ENCODE assay signal across 28 cellular contexts in the genomic region with DNA sequence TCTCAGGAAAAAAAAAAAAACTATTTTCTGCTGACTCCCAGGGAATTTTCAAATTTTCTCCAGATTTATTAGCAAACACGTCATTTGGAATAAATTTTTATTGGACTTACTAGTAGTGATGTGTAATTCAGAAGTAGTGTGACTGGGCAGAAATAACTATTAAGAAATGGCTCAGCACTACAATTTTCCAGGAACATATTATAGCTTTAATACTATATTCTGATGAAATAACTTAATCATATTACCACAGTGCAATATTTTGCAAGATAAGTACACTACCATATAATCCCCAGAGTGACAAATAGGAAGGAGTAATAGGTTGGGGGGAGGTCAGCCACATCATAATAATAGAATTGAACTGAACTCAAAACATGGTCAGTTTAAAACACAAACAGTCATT. TPM values are rescaled to one million over a fixed set of nuclear protein-coding genes. Genes with fewer than 3 reads are reported as not detected.
A peak's percentile ranks its signal among the peaks of the same experiment; 100 is the strongest.
DNase-seq lines count a peak whose midpoint lies in the region; ATAC-seq and TF ChIP-seq lines count a peak whose summit lies in the region.
"Had no signal": no experiment of that assay in that cellular context is flagged by ENCODE, and none has a peak within 500 bp of the region (broad histone marks: within the 10 kb centered on the region; RNA-seq: fewer than 3 reads in every experiment).

No MANE protein-coding gene starts in this region.

- 4 to 7% methylated on average over 1 of the region's 1 CpG for WGBS in GM23248 (ENCODE audit: low coverage in 1 of 2, low lambda C conversion rate in 2 of 2, missing lambda C conversion rate in 2 of 2), 2 experiments

- POLR2A ChIA-PET in A673 (lab: Charles Lee; ENCODE audit: low non-redundant PET) = interaction anchor here (0.7 kb wide), 1 partner anchor 1650 kb away, joined by 4 read pairs; no protein-coding TSS in a partner anchor

- no peaks in the 10 kb centered on the region for H3K36me3 ChIP-seq in A673 (ENCODE audit: insufficient read depth, low read length, poor library complexity, severe bottlenecking)
- H3K36me3 ChIP-seq in GM23248 (ENCODE audit: low read depth) = no peaks in the 10 kb centered on the region
- no peaks in the 10 kb centered on the region for H3K36me3 ChIP-seq in left lung
- no peaks in the 10 kb centered on the region for H3K36me3 ChIP-seq in Peyer's patch
- H3K36me3 ChIP-seq: brain microvascular endothelial cell, gastroesophageal sphincter, neutrophil, prostate gland, thoracic aorta, vagina had no signal

- CTCF ChIA-PET in A673 (lab: Charles Lee) = interaction anchor here (0.7 kb wide), 1 partner anchor 1070 kb away, joined by 3 read pairs; no protein-coding TSS in a partner anchor

- TF ChIP-seq CTCF in A673 (conservative IDR thresholded peaks at IDR 0.05; ENCODE audit: low read depth, low read length) (no peak), cardiac fibroblast (IDR thresholded peaks at IDR 0.05; ENCODE audit: low read depth, low read length) (no peak), left lung (IDR thresholded peaks at IDR 0.05) (no peak), Peyer's patch (IDR thresholded peaks at IDR 0.05) (no peak)

- no peak overlapping the region for H3K9ac ChIP-seq in GM23248

- ATAC-seq in left lung = peak; percentile 35
- no peak for ATAC-seq in left colon
- ATAC-seq: activated naive CD8-positive, alpha-beta T cell treated with anti-CD3 and anti-CD28 coated beads, Interleukin-2, amount 50 U/mL, for 24 hours; gastroesophageal sphincter; left ventricle myocardium superior had no signal

- peaks cover 20% of the 10 kb centered on the region; the same call in 1 of the 2 replicates for H3F3A ChIP-seq in GM23248 (ENCODE audit: insufficient read depth)

- H3K9me3 ChIP-seq in A673 (ENCODE audit: low read depth, low read length, poor library complexity, severe bottlenecking) (no peaks in the 10 kb centered on the region), GM23248 (ENCODE audit: low read depth) (no peaks in the 10 kb centered on the region), left lung (peaks cover 0 to 9% of the 10 kb centered on the region in 2 donors), Peyer's patch (no peaks in the 10 kb centered on the region)
- H3K9me3 ChIP-seq: gastroesophageal sphincter, neutrophil, prostate gland, thoracic aorta, vagina had no signal

- H2AFZ ChIP-seq in GM23248 = no peak overlapping the region

- H3K4me3 ChIP-seq in A673 (ENCODE audit: low read depth, low read length, poor library complexity, severe bottlenecking) (peak overlapping the region; percentile 39), GM23248 (no peak overlapping the region), cardiac fibroblast (replicated peaks in 1 of 2; ENCODE audit: low read depth in 2 of 2, low read length in 2 of 2) (no peak overlapping the region), left lung (no peak overlapping the region), Peyer's patch (no peak overlapping the region)
- H3K4me3 ChIP-seq: gastroesophageal sphincter, prostate gland, thoracic aorta, vagina had no signal

- no peaks in the 10 kb centered on the region for H4K20me1 ChIP-seq in GM23248 (ENCODE audit: insufficient read depth)

- intact Hi-C loops in A673 (cut with micrococcal nuclease; ENCODE audit: unreplicated experiment) = no loop called here
- intact Hi-C loops in left lung (cut with DNase I) = no loop called here
- intact Hi-C loops in left colon (cut with DNase I, micrococcal nuclease) = no loop called here

- TF ChIP-seq POLR2A in Peyer's patch (IDR thresholded peaks at IDR 0.05) = no peak

- no TSS peak for BruUV-seq in A673 (replicated peaks; lab: Mats Ljungman, UMichigan)

- H3K27ac ChIP-seq in A673 (ENCODE audit: low read depth, low read length, poor library complexity, severe bottlenecking) (peak overlapping the region; percentile 98), GM23248 (peak overlapping the region; percentile 43), left lung (no peak overlapping the region), Peyer's patch (no peak overlapping the region)
- H3K27ac ChIP-seq: brain microvascular endothelial cell, epithelial cell of prostate, gastroesophageal sphincter, neutrophil, prostate gland, thoracic aorta, vagina had no signal

- H3K4me1 ChIP-seq in A673 (ENCODE audit: insufficient read depth, low read length, poor library complexity, severe bottlenecking) (peaks cover 69% of the 10 kb centered on the region), GM23248 (ENCODE audit: insufficient read depth) (peaks cover 28% of the 10 kb centered on the region), left lung (peaks cover 0 to 27% of the 10 kb centered on the region in 2 donors), Peyer's patch (no peaks in the 10 kb centered on the region)
- H3K4me1 ChIP-seq: prostate gland had no signal

- peak; percentile 58 for DNase-seq in A673 (ENCODE audit: low spot score)
- peak; percentile 83 for DNase-seq in GM23248
- DNase-seq in cardiac fibroblast (ENCODE audit: low read depth in 2 of 2) = peak; percentile 69 to 87
- no peak for DNase-seq in left lung
- DNase-seq in Peyer's patch = no peak
- DNase-seq in NCI-H446 treated with DMSO at 0.1 percent for 48 hours (lab: John Stamatoyannopoulos, UW) = no peak
- no peak for DNase-seq in left colon
- DNase-seq in activated CD4-positive, alpha-beta T cell treated with anti-CD3 and anti-CD28 coated beads for 1 hour = no peak
- DNase-seq: activated CD4-positive, alpha-beta T cell treated with anti-CD3 and anti-CD28 coated beads for 4 hours; activated CD8-positive, alpha-beta memory T cell treated with anti-CD3 and anti-CD28 coated beads for 24 hours; activated gamma-delta T cell treated with Interleukin-2 at 50 U/mL for 16 hours; activated naive CD8-positive, alpha-beta T cell treated with anti-CD3 and anti-CD28 coated beads, Interleukin-2, amount 50 U/mL, for 24 hours; brain microvascular endothelial cell; CD4-positive, CD25-positive, alpha-beta regulatory T cell; hypothalamus; immature natural killer cell; Kasumi-1; left ventricle myocardium superior; MV-4-11; NCI-H146; stimulated activated CD4-positive, alpha-beta T cell treated with anti-CD3 and anti-CD28 coated beads, Interleukin-15, amount 100 ng/mL, for 24 hours; stimulated activated naive CD4-positive, alpha-beta T cell treated with Interleukin-2 at 50 U/mL for 16 hours had no signal

- no peaks in the 10 kb centered on the region for H3K79me2 ChIP-seq in GM23248 (ENCODE audit: insufficient read depth)

- no peaks in the 10 kb centered on the region for H3K27me3 ChIP-seq in A673 (replicated peaks; ENCODE audit: insufficient read depth, low read depth, low read length, poor library complexity)
- no peaks in the 10 kb centered on the region for H3K27me3 ChIP-seq in GM23248 (replicated peaks; ENCODE audit: insufficient read depth)
- no peaks in the 10 kb centered on the region for H3K27me3 ChIP-seq in left lung
- H3K27me3 ChIP-seq in Peyer's patch = no peaks in the 10 kb centered on the region
- H3K27me3 ChIP-seq: brain microvascular endothelial cell, gastroesophageal sphincter, neutrophil, vagina had no signal

- H3K4me2 ChIP-seq in GM23248 (ENCODE audit: unreplicated experiment) = peak overlapping the region; percentile 36

- in situ Hi-C loops in GM23248 (cut with MboI) = no loop called here

- no peaks in the 10 kb centered on the region for H3K9me2 ChIP-seq in GM23248 (ENCODE audit: insufficient read depth)

RNA-seq across cellular contexts. Expression of a gene that starts 19.7 kb away (rescaled TPM):
- 123 and 135 TPM in 2 replicates for total RNA-seq in A673 (2021)
- total RNA-seq in GM23248 (2014; rRNA removed; shearing (Covaris generic)) = 4.5 and 8.9 TPM in 2 replicates
- 10.2 and 10.7 TPM in 2 replicates for polyA plus RNA-seq in GM23248 (2016; fragmentation: Nextera tagmentation; extraction: Ambion mirVana)
- 10 to 100 TPM in 1 of 2 donors, 1 to 10 TPM in 1; 7.3 to 14.8 TPM for total RNA-seq in left lung
- total RNA-seq in Peyer's patch = 1 to 10 TPM in 1 of 4 donors, not detected in 3; 1.1 TPM
- under 1 TPM in 1 of 2 donors, not detected in 1; 0.25 TPM for total RNA-seq in left colon
- total RNA-seq: CD4-positive, CD25-positive, alpha-beta regulatory T cell had no signal
- polyA plus RNA-seq: CD4-positive, CD25-positive, alpha-beta regulatory T cell; immature natural killer cell had no signal

RNA-seq across cellular contexts. Expression of a gene that starts 48.2 kb away (rescaled TPM):
- total RNA-seq in A673 (2021) = 76.2 and 78.9 TPM in 2 replicates
- 3.0 and 3.4 TPM in 2 replicates for total RNA-seq in GM23248 (2014; rRNA removed; shearing (Covaris generic))
- polyA plus RNA-seq in GM23248 (2016; fragmentation: Nextera tagmentation; extraction: Ambion mirVana) = 20.1 and 23.0 TPM in 2 replicates
- 10 to 100 TPM; 20.8 to 32.1 TPM for total RNA-seq in left lung
- total RNA-seq in Peyer's patch = 10 to 100 TPM; 13.7 to 26.4 (median 14.4) TPM
- 10 to 100 TPM; 17.0 to 20.1 TPM for total RNA-seq in left colon

Comparison
In these comparisons a context has a peak if more than half of its experiments do, and no peak if none do; other contexts are left out.
1. DNase-seq: peak in A673 (single experiment), GM23248 (single experiment) and cardiac fibroblast (2 of 2); none in left lung (0 of 2), Peyer's patch (0 of 3), NCI-H446 treated with DMSO at 0.1 percent for 48 hours (single experiment), left colon (0 of 2) and activated CD4-positive, alpha-beta T cell treated with anti-CD3 and anti-CD28 coated beads for 1 hour (single experiment).
2. H3K27ac ChIP-seq: peak in A673 (single experiment) and GM23248 (single experiment); none in left lung (0 of 2) and Peyer's patch (0 of 4).